ENCODE assay signal across 17 cellular contexts in genomic region chr21:31459457-31459856, GRCh38.
A peak's percentile ranks its signal among the peaks of the same experiment; 100 is the strongest.
DNase-seq lines count a peak whose midpoint lies in the region; TF ChIP-seq lines count a peak whose summit lies in the region.
"Had no signal": no experiment of that assay in that cellular context is flagged by ENCODE, and none has a peak within 500 bp of the region (broad histone marks: within the 10 kb centered on the region; RNA-seq: fewer than 3 reads in every experiment).

No MANE protein-coding gene starts in this region.

- H3K9me3 Mint-ChIP-seq in activated naive CD8-positive, alpha-beta T cell treated with anti-CD3 and anti-CD28 coated beads for 36 hours: no peaks in the 10 kb centered on the region
- H3K9me3 Mint-ChIP-seq in activated naive CD4-positive, alpha-beta T cell treated with anti-CD3 and anti-CD28 coated beads, Interleukin-2, amount 10 ng/mL, durations not matched to agents 7 days and 5 days: no peaks in the 10 kb centered on the region
- H3K9me3 Mint-ChIP-seq: activated CD8-positive, alpha-beta T cell treated with anti-CD3 and anti-CD28 coated beads for 36 hours; activated T-cell treated with anti-CD3 and anti-CD28 coated beads, Interleukin-2, amount 50 U/mL, for 72 hours; central memory CD8-positive, alpha-beta T cell had no signal

- no peaks in the 10 kb centered on the region for H3K27me3 Mint-ChIP-seq in activated naive CD8-positive, alpha-beta T cell treated with anti-CD3 and anti-CD28 coated beads for 36 hours
- peaks cover 4% of the 10 kb centered on the region for H3K27me3 Mint-ChIP-seq in activated naive CD4-positive, alpha-beta T cell treated with anti-CD3 and anti-CD28 coated beads, Interleukin-2, amount 10 ng/mL, durations not matched to agents 7 days and 5 days
- H3K27me3 Mint-ChIP-seq: activated CD8-positive, alpha-beta T cell treated with anti-CD3 and anti-CD28 coated beads for 36 hours; B cell; central memory CD8-positive, alpha-beta T cell had no signal

- no peak overlapping the region for H3K4me3 Mint-ChIP-seq in activated naive CD8-positive, alpha-beta T cell treated with anti-CD3 and anti-CD28 coated beads for 36 hours
- no peak overlapping the region for H3K4me3 Mint-ChIP-seq in activated naive CD4-positive, alpha-beta T cell treated with anti-CD3 and anti-CD28 coated beads, Interleukin-2, amount 10 ng/mL, durations not matched to agents 7 days and 5 days
- H3K4me3 Mint-ChIP-seq: activated CD8-positive, alpha-beta T cell treated with anti-CD3 and anti-CD28 coated beads for 36 hours; activated T-cell treated with anti-CD3 and anti-CD28 coated beads, Interleukin-2, amount 50 U/mL, for 72 hours; B cell; central memory CD8-positive, alpha-beta T cell had no signal

- intact Hi-C loops in dorsolateral prefrontal cortex (cut with DNase I): no loop called here

- H3K36me3 Mint-ChIP-seq in activated naive CD8-positive, alpha-beta T cell treated with anti-CD3 and anti-CD28 coated beads for 36 hours: peaks cover 2% of the 10 kb centered on the region
- H3K36me3 Mint-ChIP-seq in activated naive CD4-positive, alpha-beta T cell treated with anti-CD3 and anti-CD28 coated beads, Interleukin-2, amount 10 ng/mL, durations not matched to agents 7 days and 5 days: peaks cover 12% of the 10 kb centered on the region

- no peaks in the 10 kb centered on the region for H3K27me3 ChIP-seq in dorsolateral prefrontal cortex
- H3K27me3 ChIP-seq: left lung, ovary had no signal

- CTCF ChIA-PET in activated naive CD4-positive, alpha-beta T cell treated with anti-CD3 and anti-CD28 coated beads, Interleukin-2, amount 10 ng/mL, durations not matched to agents 7 days and 5 days (lab: Charles Lee): no interaction called here

- H3K27ac Mint-ChIP-seq in activated naive CD8-positive, alpha-beta T cell treated with anti-CD3 and anti-CD28 coated beads for 36 hours: no peak overlapping the region
- H3K27ac Mint-ChIP-seq in activated naive CD4-positive, alpha-beta T cell treated with anti-CD3 and anti-CD28 coated beads, Interleukin-2, amount 10 ng/mL, durations not matched to agents 7 days and 5 days: no peak overlapping the region
- H3K27ac Mint-ChIP-seq: activated CD8-positive, alpha-beta T cell treated with anti-CD3 and anti-CD28 coated beads for 36 hours; activated T-cell treated with anti-CD3 and anti-CD28 coated beads, Interleukin-2, amount 50 U/mL, for 72 hours; B cell had no signal

- TF ChIP-seq CTCF in dorsolateral prefrontal cortex (IDR thresholded peaks at IDR 0.05 in 54 of 56, conservative IDR thresholded peaks at IDR 0.05 in 2 of 56; ENCODE audit: low read depth in 1 of 56, partially characterized antibody in 56 of 56): peak in 29 of 56 donors; percentile 4 to 86 (median 53)

- no peak overlapping the region for H3K4me3 ChIP-seq in dorsolateral prefrontal cortex
- H3K4me3 ChIP-seq: left lung, ovary, skin epidermis had no signal

- H3K4me1 Mint-ChIP-seq in activated naive CD8-positive, alpha-beta T cell treated with anti-CD3 and anti-CD28 coated beads for 36 hours: peaks cover 18% of the 10 kb centered on the region
- peaks cover 8% of the 10 kb centered on the region for H3K4me1 Mint-ChIP-seq in activated naive CD4-positive, alpha-beta T cell treated with anti-CD3 and anti-CD28 coated beads, Interleukin-2, amount 10 ng/mL, durations not matched to agents 7 days and 5 days
- H3K4me1 Mint-ChIP-seq: central memory CD8-positive, alpha-beta T cell had no signal

- peak; percentile 78 for DNase-seq in DMS 273 (lab: John Stamatoyannopoulos, UW; ENCODE audit: unreplicated experiment)
- DNase-seq in HPDE6-E6E7 (ENCODE audit: extremely low spot score): peak; percentile 66
- peak in 3 of 10 donors; percentile 31 to 55 (median 54) for DNase-seq in dorsolateral prefrontal cortex
- DNase-seq in myocyte (ENCODE audit: low read depth): peak; percentile 42
- DNase-seq in activated gamma-delta T cell treated with Interleukin-2 at 50 U/mL for 16 hours: no peak
- no peak for DNase-seq in activated naive CD8-positive, alpha-beta T cell treated with anti-CD3 and anti-CD28 coated beads for 36 hours
- no peak for DNase-seq in NCI-H1417 treated with DMSO at 0.1 percent for 48 hours (lab: John Stamatoyannopoulos, UW)
- no peak for DNase-seq in activated naive CD4-positive, alpha-beta T cell treated with anti-CD3 and anti-CD28 coated beads, Interleukin-2, amount 10 ng/mL, durations not matched to agents 7 days and 5 days
- DNase-seq: activated CD8-positive, alpha-beta T cell treated with anti-CD3 and anti-CD28 coated beads for 36 hours; activated T-cell treated with anti-CD3 and anti-CD28 coated beads, Interleukin-2, amount 50 U/mL, for 72 hours; KBM-7; left lung; NCI-H1105; ovary had no signal

- H3K27ac ChIP-seq in dorsolateral prefrontal cortex: peak overlapping the region in 12 of 59 donors; percentile 7 to 83 (median 48)
- H3K27ac ChIP-seq: left lung, ovary, skin epidermis had no signal

Comparison
In these comparisons a context has a peak if more than half of its experiments do, and no peak if none do; other contexts are left out.
1. DNase-seq: peak in DMS 273 (single experiment), HPDE6-E6E7 (single experiment) and myocyte (single experiment); none in activated gamma-delta T cell treated with Interleukin-2 at 50 U/mL for 16 hours (single experiment), activated naive CD8-positive, alpha-beta T cell treated with anti-CD3 and anti-CD28 coated beads for 36 hours (single experiment), NCI-H1417 treated with DMSO at 0.1 percent for 48 hours (single experiment) and activated naive CD4-positive, alpha-beta T cell treated with anti-CD3 and anti-CD28 coated beads, Interleukin-2, amount 10 ng/mL, durations not matched to agents 7 days and 5 days (single experiment).